Comparison of ENCODE assay signal across 8 cellular contexts in genomic region chr5:138339086-138339456, GRCh38. TPM values are rescaled to one million over a fixed set of nuclear protein-coding genes. Genes with fewer than 3 reads are reported as not detected.
A peak's percentile ranks its signal among the peaks of the same experiment; 100 is the strongest.
DNase-seq lines count a peak whose midpoint lies in the region; ATAC-seq, FAIRE-seq and TF ChIP-seq lines count a peak whose summit lies in the region.

No MANE protein-coding gene starts in this region.

- peak overlapping the region in 1 of 2 experiments; percentile 95 for H3K18ac ChIP-seq in mesenchymal stem cell (ENCODE audit: low read depth in 1 of 2, low read length in 2 of 2)

- H3K4me2 ChIP-seq in mesenchymal stem cell (ENCODE audit: low read length, poor library complexity, severe bottlenecking): peak overlapping the region; percentile 55

- H3K27me3 ChIP-seq in mesenchymal stem cell (ENCODE audit: control insufficient read depth in 1 of 2, insufficient read depth in 1 of 2, low read length in 2 of 2) (no peaks in the 10 kb centered on the region), aorta (ENCODE audit: control insufficient read depth in 1 of 2, insufficient read depth in 2 of 2, low read length in 1 of 2) (no peaks in the 10 kb centered on the region)

- H2BK12ac ChIP-seq in mesenchymal stem cell (ENCODE audit: low read length in 2 of 2): no peak overlapping the region

- intact Hi-C loops in aorta (cut with DNase I): loop anchor here in 1 of 2 donors (5.0 kb wide), 1 partner anchor 117 kb away; no protein-coding TSS in a partner anchor

- H2AFZ ChIP-seq in mesenchymal stem cell (ENCODE audit: low read depth, low read length): no peak overlapping the region

- no peak overlapping the region for H2BK5ac ChIP-seq in mesenchymal stem cell (ENCODE audit: low read depth, low read length, poor library complexity, severe bottlenecking)

- H3K36me3 ChIP-seq in mesenchymal stem cell (ENCODE audit: control insufficient read depth in 1 of 2, insufficient read depth in 2 of 2, low read depth in 1 of 2, low read length in 2 of 2): peaks cover 13 to 37% of the 10 kb centered on the region in 2 experiments
- peaks cover 0 to 1% of the 10 kb centered on the region in 2 donors for H3K36me3 ChIP-seq in aorta (ENCODE audit: control insufficient read depth in 1 of 2, insufficient read depth in 2 of 2, low read length in 1 of 2)

- peak overlapping the region in 1 of 2 experiments; percentile 98 for H3K14ac ChIP-seq in mesenchymal stem cell (ENCODE audit: low read length in 2 of 2)

- no peak overlapping the region for H3K23ac ChIP-seq in mesenchymal stem cell (ENCODE audit: low read length in 2 of 2)

- H3K9me3 ChIP-seq in mesenchymal stem cell (ENCODE audit: control insufficient read depth, low read length): no peaks in the 10 kb centered on the region
- H3K9me3 ChIP-seq in aorta (ENCODE audit: control insufficient read depth, low read length): no peaks in the 10 kb centered on the region

- H2AK5ac ChIP-seq in mesenchymal stem cell (ENCODE audit: low read length, severe bottlenecking): peak overlapping the region; percentile 12

- no peak overlapping the region for H2BK120ac ChIP-seq in mesenchymal stem cell (ENCODE audit: low read depth, low read length)

- peak overlapping the region; percentile 39 for H4K8ac ChIP-seq in mesenchymal stem cell (ENCODE audit: low read length)

- H3K4me1 ChIP-seq in mesenchymal stem cell (ENCODE audit: control insufficient read depth, insufficient read depth, low read depth, low read length) (peaks cover 9% of the 10 kb centered on the region), aorta (ENCODE audit: control insufficient read depth in 1 of 2, insufficient read depth in 2 of 2, low read length in 2 of 2) (peaks cover 0 to 5% of the 10 kb centered on the region in 2 donors)

- H3K27ac ChIP-seq in mesenchymal stem cell (ENCODE audit: low read length, poor library complexity, severe bottlenecking) (peak overlapping the region; percentile 0), aorta (ENCODE audit: low read depth in 1 of 2, low read length in 2 of 2) (peak overlapping the region in 1 of 2 donors; percentile 34)

- WGBS in mesenchymal stem cell: 0% methylated on average over 8 of the region's 8 CpGs
- WGBS in aorta, 2 donors: 0 to 2% methylated on average over 8 of the region's 8 CpGs

- H2BK15ac ChIP-seq in mesenchymal stem cell (ENCODE audit: low read depth, poor library complexity, severe bottlenecking): no peak overlapping the region

- FAIRE-seq in GM19239 (lab: Jason Lieb, UNC): no peak

- H3K9ac ChIP-seq in mesenchymal stem cell (ENCODE audit: low read length): peak overlapping the region; percentile 100

- no peak overlapping the region for H4K91ac ChIP-seq in mesenchymal stem cell (ENCODE audit: low read length)

- peak; percentile 22 for DNase-seq in AG20443 (ENCODE audit: low spot score)
- DNase-seq in Jurkat, Clone E6-1 (ENCODE audit: low read depth, low spot score): no peak
- peak; percentile 28 to 34 for DNase-seq in cardiac fibroblast (ENCODE audit: low read depth in 2 of 2)
- peak; percentile 53 for DNase-seq in mesenchymal stem cell
- no peak for DNase-seq in aorta
- no peak for DNase-seq in GOT3 (lab: John Stamatoyannopoulos, UW)
- DNase-seq in GM19239 (ENCODE audit: insufficient read length, low spot score): no peak
- DNase-seq in NCI-H1417 (lab: John Stamatoyannopoulos, UW): no peak

- H3K4ac ChIP-seq in mesenchymal stem cell (ENCODE audit: low read depth in 1 of 2, low read length in 2 of 2): peak overlapping the region in 1 of 2 experiments; percentile 98

- peak overlapping the region; percentile 80 for H3K4me3 ChIP-seq in Jurkat, Clone E6-1 (ENCODE audit: low read length)
- H3K4me3 ChIP-seq in cardiac fibroblast (replicated peaks in 1 of 2; ENCODE audit: low read depth in 2 of 2, low read length in 2 of 2) (peak overlapping the region; percentile 71 to 76), mesenchymal stem cell (ENCODE audit: insufficient read depth in 1 of 2, low read depth in 1 of 2, low read length in 2 of 2) (peak overlapping the region; percentile 91 to 99), aorta (ENCODE audit: low read length in 2 of 2) (peak overlapping the region; percentile 79 to 83)

- peaks cover 5% of the 10 kb centered on the region for H3K79me1 ChIP-seq in mesenchymal stem cell (replicated peaks; ENCODE audit: low read length, poor library complexity, severe bottlenecking)

- no peak for TF ChIP-seq CTCF in cardiac fibroblast (IDR thresholded peaks at IDR 0.05; ENCODE audit: low read depth, low read length)

- ATAC-seq in aorta (ENCODE audit: low FRiP score): no peak

RNA-seq across cellular contexts. Expression of gene FAM53C, which starts 1.0 kb away (rescaled TPM):
- polyA plus RNA-seq in Jurkat, Clone E6-1 (2012; ENCODE audit: insufficient read depth, insufficient read length): 23.8 TPM
- polyA plus RNA-seq in mesenchymal stem cell (2013, experiment 1 of 2): 30.0 TPM
- 28.7 TPM for polyA plus RNA-seq in mesenchymal stem cell (2013, experiment 2 of 2)
- total RNA-seq in aorta: 10 to 100 TPM; 25.8 to 26.7 TPM
- polyA plus RNA-seq in aorta: 10 to 100 TPM in 1 of 2 donors, 1 to 10 TPM in 1; 9.9 to 14.7 TPM

RNA-seq across cellular contexts. Expression of gene CDC25C, which starts 7.5 kb away (rescaled TPM):
- 27.8 TPM for polyA plus RNA-seq in Jurkat, Clone E6-1 (2012; ENCODE audit: insufficient read depth, insufficient read length)
- 1.3 TPM for polyA plus RNA-seq in mesenchymal stem cell (2013, experiment 1 of 2)
- polyA plus RNA-seq in mesenchymal stem cell (2013, experiment 2 of 2): 1.3 TPM
- total RNA-seq in aorta: not detected
- under 1 TPM in 1 of 2 donors, not detected in 1; 0.38 TPM for polyA plus RNA-seq in aorta

RNA-seq across cellular contexts. Expression of gene KDM3B, which starts 13.4 kb away (rescaled TPM):
- 44.5 TPM for polyA plus RNA-seq in Jurkat, Clone E6-1 (2012; ENCODE audit: insufficient read depth, insufficient read length)
- 18.3 TPM for polyA plus RNA-seq in mesenchymal stem cell (2013, experiment 1 of 2)
- 17.1 TPM for polyA plus RNA-seq in mesenchymal stem cell (2013, experiment 2 of 2)
- 10 to 100 TPM; 55.9 to 66.0 TPM for total RNA-seq in aorta
- 10 to 100 TPM; 17.4 to 27.2 TPM for polyA plus RNA-seq in aorta

Comparison
In these comparisons a context has a peak if more than half of its experiments do, and no peak if none do; other contexts are left out.
1. DNase-seq: peak in AG20443 (single experiment), cardiac fibroblast (2 of 2) and mesenchymal stem cell (single experiment); none in Jurkat, Clone E6-1 (single experiment), aorta (0 of 2), GOT3 (single experiment), GM19239 (single experiment) and NCI-H1417 (0 of 3).
2. Peak in every context shown above with its lines, with median percentiles within 50 percentile points of each other: H3K4me3 ChIP-seq.